In the genomic region with DNA sequence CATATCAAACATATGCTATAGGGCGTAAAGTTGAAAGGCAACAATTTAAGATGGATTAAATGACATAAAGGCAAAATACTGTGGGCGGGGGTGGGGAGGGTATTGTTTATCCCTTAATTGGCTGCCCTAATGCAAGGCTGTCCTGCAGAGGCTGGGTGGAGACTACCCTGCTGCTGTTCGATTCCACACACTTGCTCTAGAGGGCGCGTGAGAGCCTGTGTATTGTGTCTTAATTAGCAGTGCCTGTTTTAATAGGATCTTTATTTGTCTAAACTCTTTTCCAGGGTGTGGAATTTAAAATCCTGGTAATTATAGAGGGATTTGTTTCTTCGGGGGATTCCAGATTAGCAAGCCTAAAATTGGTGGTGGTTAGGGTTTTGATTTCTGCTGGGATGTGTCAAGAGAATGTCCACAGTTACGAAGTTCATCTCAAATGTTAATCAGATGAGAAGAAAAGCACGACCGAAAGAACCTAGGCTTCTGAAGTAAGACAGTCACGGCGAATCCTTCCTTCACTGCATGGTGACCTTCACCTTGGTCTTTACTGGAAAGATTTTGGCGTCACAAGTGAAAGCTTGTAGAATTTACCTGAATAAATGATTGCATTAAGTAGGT, we compare ENCODE assay signal across 1 cellular context.
TF ChIP-seq lines count a peak whose summit lies in the region.

No MANE protein-coding gene starts in this region.

TF ChIP-seq in HEK293, 187 proteins besides CTCF, POLR2A, EP300 and RAD21 (continued from another document):
- TF ChIP-seq ZNF148 (tag by site-specific recombination; IDR thresholded peaks at IDR 0.05; ENCODE audit: borderline replicate concordance) = no peak
